In genomic region chr10:190216-190615, GRCh38 we compare ENCODE assay signal across 30 cellular contexts.
"Had no signal": no experiment of that assay in that cellular context is flagged by ENCODE, and none has a peak within 500 bp of the region (broad histone marks: within the 10 kb centered on the region; RNA-seq: fewer than 3 reads in every experiment).

No MANE protein-coding gene starts in this region.

- H3K9me3 ChIP-seq: adrenal gland, body of pancreas, esophagus muscularis mucosa, gastrocnemius medialis, heart left ventricle had no signal

- H3K4me3 ChIP-seq: adrenal gland, body of pancreas, esophagus muscularis mucosa, gastrocnemius medialis, heart left ventricle had no signal

- H3K36me3 ChIP-seq: adrenal gland, gastrocnemius medialis had no signal

- H3K27ac Mint-ChIP-seq: activated B cell treated with CpG ODN at 0.5 μM for 24 hours; activated CD8-positive, alpha-beta T cell treated with anti-CD3 and anti-CD28 coated beads for 36 hours; activated naive CD4-positive, alpha-beta T cell treated with anti-CD3 and anti-CD28 coated beads for 36 hours; activated naive CD4-positive, alpha-beta T cell treated with anti-CD3 and anti-CD28 coated beads, Interleukin-2, amount 50 U/mL, for 24 hours; activated naive CD8-positive, alpha-beta T cell treated with anti-CD3 and anti-CD28 coated beads for 36 hours; activated naive CD8-positive, alpha-beta T cell treated with anti-CD3 and anti-CD28 coated beads, Interleukin-2, amount 50 U/mL, for 24 hours; activated T-helper 2 cell treated with anti-CD3 and anti-CD28 coated beads, Interferon-gamma antibody, Interleukin-2, Interleukin-4, amounts not matched to agents 10 μg/mL and 5 μg/mL and 100 μg/mL, durations not matched to agents 14 hours and 24 hours and 36 hours had no signal

- ATAC-seq: activated CD4-positive, CD25-positive, alpha-beta regulatory T cell treated with anti-CD3 and anti-CD28 coated beads, Interleukin-2, amount 50 U/mL, for 24 hours; activated CD8-positive, alpha-beta T cell treated with anti-CD3 and anti-CD28 coated beads for 36 hours; activated naive CD8-positive, alpha-beta T cell treated with anti-CD3 and anti-CD28 coated beads, Interleukin-2, amount 50 U/mL, for 24 hours; activated T-cell treated with anti-CD3 and anti-CD28 coated beads, Interleukin-2, amount 50 U/mL, for 4 hours; body of pancreas; foreskin keratinocyte; gastrocnemius medialis; heart left ventricle had no signal

- H3K27me3 Mint-ChIP-seq: activated B cell treated with CpG ODN at 0.5 μM for 24 hours; activated CD8-positive, alpha-beta T cell treated with anti-CD3 and anti-CD28 coated beads for 36 hours; activated naive CD4-positive, alpha-beta T cell treated with anti-CD3 and anti-CD28 coated beads, Interleukin-2, amount 50 U/mL, for 24 hours; activated naive CD8-positive, alpha-beta T cell treated with anti-CD3 and anti-CD28 coated beads for 36 hours; activated naive CD8-positive, alpha-beta T cell treated with anti-CD3 and anti-CD28 coated beads, Interleukin-2, amount 50 U/mL, for 24 hours had no signal

- H3K4me3 Mint-ChIP-seq: activated B cell treated with CpG ODN at 0.5 μM for 24 hours; activated CD8-positive, alpha-beta T cell treated with anti-CD3 and anti-CD28 coated beads for 36 hours; activated naive CD4-positive, alpha-beta T cell treated with anti-CD3 and anti-CD28 coated beads for 36 hours; activated naive CD4-positive, alpha-beta T cell treated with anti-CD3 and anti-CD28 coated beads, Interleukin-2, amount 50 U/mL, for 24 hours; activated naive CD8-positive, alpha-beta T cell treated with anti-CD3 and anti-CD28 coated beads for 36 hours; activated naive CD8-positive, alpha-beta T cell treated with anti-CD3 and anti-CD28 coated beads, Interleukin-2, amount 50 U/mL, for 24 hours; activated T-cell treated with anti-CD3 and anti-CD28 coated beads, Interleukin-2, amount 50 U/mL, for 4 hours had no signal

- DNase-seq: activated B cell treated with CpG ODN at 0.5 μM for 24 hours; activated CD4-positive, alpha-beta T cell treated with anti-CD3 and anti-CD28 coated beads for 48 hours; activated CD4-positive, alpha-beta T cell treated with anti-CD3 and anti-CD28 coated beads, Interleukin-2, amount 50 U/mL, for 1 hour; activated CD4-positive, alpha-beta T cell treated with anti-CD3 and anti-CD28 coated beads, Interleukin-2, amount 50 U/mL, for 48 hours; activated CD8-positive, alpha-beta memory T cell treated with anti-CD3 and anti-CD28 coated beads for 24 hours; activated CD8-positive, alpha-beta T cell treated with anti-CD3 and anti-CD28 coated beads for 36 hours; activated effector memory CD4-positive, alpha-beta T cell treated with anti-CD3 and anti-CD28 coated beads, Interleukin-2, amount 50 U/mL, for 16 hours; activated naive CD4-positive, alpha-beta T cell treated with anti-CD3 and anti-CD28 coated beads for 36 hours; activated naive CD8-positive, alpha-beta T cell treated with anti-CD3 and anti-CD28 coated beads for 36 hours; activated naive CD8-positive, alpha-beta T cell treated with anti-CD3 and anti-CD28 coated beads, Interleukin-2, amount 50 U/mL, for 24 hours; activated T-cell treated with anti-CD3 and anti-CD28 coated beads, Interleukin-2, amount 50 U/mL, for 4 hours; adrenal gland; amygdala; aorta; body of pancreas; caudate nucleus; cortex of kidney; dermis blood vessel endothelial cell; effector CD8-positive, alpha-beta T cell; erythroblast; foreskin keratinocyte; gastrocnemius medialis; glutamatergic neuron; heart left ventricle; T-helper 2 cell had no signal

- H3K9me3 Mint-ChIP-seq: activated B cell treated with CpG ODN at 0.5 μM for 24 hours; activated CD8-positive, alpha-beta T cell treated with anti-CD3 and anti-CD28 coated beads for 36 hours; activated naive CD4-positive, alpha-beta T cell treated with anti-CD3 and anti-CD28 coated beads for 36 hours; activated naive CD4-positive, alpha-beta T cell treated with anti-CD3 and anti-CD28 coated beads, Interleukin-2, amount 50 U/mL, for 24 hours; activated naive CD8-positive, alpha-beta T cell treated with anti-CD3 and anti-CD28 coated beads for 36 hours; activated naive CD8-positive, alpha-beta T cell treated with anti-CD3 and anti-CD28 coated beads, Interleukin-2, amount 50 U/mL, for 24 hours; activated T-cell treated with anti-CD3 and anti-CD28 coated beads, Interleukin-2, amount 50 U/mL, for 4 hours had no signal

- H3K27ac ChIP-seq: adrenal gland, body of pancreas, esophagus muscularis mucosa, foreskin keratinocyte, gastrocnemius medialis, heart left ventricle, VCaP had no signal

- H3K27me3 ChIP-seq: adrenal gland, body of pancreas, esophagus muscularis mucosa, foreskin keratinocyte, gastrocnemius medialis, heart left ventricle had no signal
